1 cellular context compared by ENCODE assay signal in the genomic region with DNA sequence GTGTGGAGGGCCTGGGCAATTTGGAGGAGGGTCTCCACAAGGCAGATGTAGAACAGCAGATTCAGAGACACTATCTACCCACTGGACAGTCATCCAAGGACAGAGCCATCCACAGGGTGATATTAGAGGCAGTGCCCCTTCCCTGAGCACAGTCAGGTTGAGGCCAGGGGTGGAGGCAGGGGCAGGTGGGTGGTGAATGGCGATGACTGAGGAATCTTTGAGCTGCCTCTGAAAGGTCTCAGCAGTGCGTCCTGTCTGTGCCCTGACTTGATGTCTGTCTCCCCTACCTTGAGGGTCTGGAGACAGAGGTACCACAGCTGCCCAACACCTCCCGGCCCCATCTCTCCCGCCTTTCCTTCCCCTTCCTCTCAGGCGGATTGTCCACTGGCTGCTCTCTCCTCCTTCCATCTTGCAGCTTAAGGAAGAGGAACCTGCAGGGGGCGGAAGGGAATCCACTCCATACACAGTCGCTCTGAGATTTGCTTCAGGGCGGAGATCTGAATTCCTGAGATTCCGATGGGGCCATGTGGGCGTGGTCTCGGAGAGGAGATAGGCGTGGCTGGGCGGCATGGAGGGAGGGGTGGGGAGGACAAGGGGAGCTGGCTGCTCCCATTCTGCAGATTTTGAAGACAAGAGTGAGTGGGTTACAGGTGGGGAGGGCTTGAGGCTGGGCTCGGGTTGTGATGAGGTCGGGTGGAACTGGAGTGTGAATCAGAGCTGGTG.
A peak's percentile ranks its signal among the peaks of the same experiment; 100 is the strongest.
TF ChIP-seq lines count a peak whose summit lies in the region.

No MANE protein-coding gene starts in this region.

TF ChIP-seq in HEK293, 187 proteins besides CTCF, POLR2A, EP300 and RAD21 (continued from another document):
- TF ChIP-seq ZNF639 (tag by site-specific recombination; IDR thresholded peaks at IDR 0.05) (no peak), KLF9 (tag by site-specific recombination; IDR thresholded peaks at IDR 0.05; ENCODE audit: low read depth) (peak; percentile 98), ZNF518A (tag by site-specific recombination; conservative IDR thresholded peaks at IDR 0.05; ENCODE audit: low read depth) (no peak), ZNF660 (tag by site-specific recombination; IDR thresholded peaks at IDR 0.05) (no peak), ZNF19 (tag by site-specific recombination; IDR thresholded peaks at IDR 0.05; ENCODE audit: low read depth) (no peak), ZNF776 (tag by site-specific recombination; IDR thresholded peaks at IDR 0.05; ENCODE audit: borderline replicate concordance) (no peak), ZNF426 (tag by site-specific recombination; IDR thresholded peaks at IDR 0.05) (no peak), ZNF157 (tag by site-specific recombination; IDR thresholded peaks at IDR 0.05) (no peak), GFI1B (tag by site-specific recombination; IDR thresholded peaks at IDR 0.05) (peak; percentile 58; the same call in 1 of the 2 replicates), ZNF416 (tag by site-specific recombination; IDR thresholded peaks at IDR 0.05) (no peak), ZNF366 (tag by site-specific recombination; conservative IDR thresholded peaks at IDR 0.05) (peak; percentile 73), ZSCAN23 (tag by site-specific recombination; IDR thresholded peaks at IDR 0.05) (no peak), ZNF654 (tag by site-specific recombination; IDR thresholded peaks at IDR 0.05; ENCODE audit: low read depth) (peak; percentile 9; the same call in 1 of the 2 replicates), ZNF561 (tag by site-specific recombination; IDR thresholded peaks at IDR 0.05; ENCODE audit: borderline replicate concordance) (no peak), REPIN1 (tag by site-specific recombination; IDR thresholded peaks at IDR 0.05; ENCODE audit: low read depth) (no peak), ZNF391 (tag by site-specific recombination; IDR thresholded peaks at IDR 0.05; ENCODE audit: borderline replicate concordance, low read depth) (no peak), KLF8 (tag by site-specific recombination; IDR thresholded peaks at IDR 0.05) (peak; percentile 39; the same call in 1 of the 2 replicates), ZNF76 (tag by site-specific recombination; IDR thresholded peaks at IDR 0.05; ENCODE audit: borderline replicate concordance, low read depth) (no peak; the same call in 1 of the 2 replicates), ZNF114 (tag by site-specific recombination; IDR thresholded peaks at IDR 0.05) (no peak), ZNF155 (tag by site-specific recombination; IDR thresholded peaks at IDR 0.05) (no peak), ZNF664 (tag by site-specific recombination; IDR thresholded peaks at IDR 0.05) (no peak), HOXD13 (CRISPR knock-in tag; IDR thresholded peaks at IDR 0.05; ENCODE audit: borderline replicate concordance) (no peak)
- TF ChIP-seq, protein P1, sequence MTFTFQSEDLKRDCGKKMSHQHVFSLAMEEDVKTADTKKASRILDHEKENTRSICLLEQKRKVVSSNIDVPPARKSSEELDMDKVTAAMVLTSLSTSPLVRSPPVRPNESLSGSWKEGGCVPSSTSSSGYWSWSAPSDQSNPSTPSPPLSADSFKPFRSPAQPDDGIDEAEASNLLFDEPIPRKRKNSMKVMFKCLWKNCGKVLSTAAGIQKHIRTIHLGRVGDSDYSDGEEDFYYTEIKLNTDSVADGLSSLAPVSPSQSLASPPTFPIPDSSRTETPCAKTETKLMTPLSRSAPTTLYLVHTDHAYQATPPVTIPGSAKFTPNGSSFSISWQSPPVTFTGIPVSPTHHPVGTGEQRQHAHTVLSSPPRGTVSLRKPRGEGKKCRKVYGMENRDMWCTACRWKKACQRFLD (tag by site-specific recombination; IDR thresholded peaks at IDR 0.05) = no peak
- TF ChIP-seq, protein P2, sequence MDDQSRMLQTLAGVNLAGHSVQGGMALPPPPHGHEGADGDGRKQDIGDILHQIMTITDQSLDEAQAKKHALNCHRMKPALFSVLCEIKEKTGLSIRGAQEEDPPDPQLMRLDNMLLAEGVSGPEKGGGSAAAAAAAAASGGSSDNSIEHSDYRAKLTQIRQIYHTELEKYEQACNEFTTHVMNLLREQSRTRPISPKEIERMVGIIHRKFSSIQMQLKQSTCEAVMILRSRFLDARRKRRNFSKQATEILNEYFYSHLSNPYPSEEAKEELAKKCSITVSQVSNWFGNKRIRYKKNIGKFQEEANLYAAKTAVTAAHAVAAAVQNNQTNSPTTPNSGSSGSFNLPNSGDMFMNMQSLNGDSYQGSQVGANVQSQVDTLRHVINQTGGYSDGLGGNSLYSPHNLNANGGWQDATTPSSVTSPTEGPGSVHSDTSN (CRISPR knock-in tag; IDR thresholded peaks at IDR 0.05) = no peak
- TF ChIP-seq, protein P3, sequence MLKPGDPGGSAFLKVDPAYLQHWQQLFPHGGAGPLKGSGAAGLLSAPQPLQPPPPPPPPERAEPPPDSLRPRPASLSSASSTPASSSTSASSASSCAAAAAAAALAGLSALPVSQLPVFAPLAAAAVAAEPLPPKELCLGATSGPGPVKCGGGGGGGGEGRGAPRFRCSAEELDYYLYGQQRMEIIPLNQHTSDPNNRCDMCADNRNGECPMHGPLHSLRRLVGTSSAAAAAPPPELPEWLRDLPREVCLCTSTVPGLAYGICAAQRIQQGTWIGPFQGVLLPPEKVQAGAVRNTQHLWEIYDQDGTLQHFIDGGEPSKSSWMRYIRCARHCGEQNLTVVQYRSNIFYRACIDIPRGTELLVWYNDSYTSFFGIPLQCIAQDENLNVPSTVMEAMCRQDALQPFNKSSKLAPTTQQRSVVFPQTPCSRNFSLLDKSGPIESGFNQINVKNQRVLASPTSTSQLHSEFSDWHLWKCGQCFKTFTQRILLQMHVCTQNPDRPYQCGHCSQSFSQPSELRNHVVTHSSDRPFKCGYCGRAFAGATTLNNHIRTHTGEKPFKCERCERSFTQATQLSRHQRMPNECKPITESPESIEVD (tag by site-specific recombination; IDR thresholded peaks at IDR 0.05) = no peak
